Comparison of ENCODE assay signal across 15 cellular contexts in genomic region chr9:134784612-134785305, GRCh38.
"Had no signal": no experiment of that assay in that cellular context is flagged by ENCODE, and none has a peak within 500 bp of the region (broad histone marks: within the 10 kb centered on the region; RNA-seq: fewer than 3 reads in every experiment).

No MANE protein-coding gene starts in this region.

- FAIRE-seq: endometrium had no signal

- H3K27ac Mint-ChIP-seq: activated naive CD4-positive, alpha-beta T cell treated with anti-CD3 and anti-CD28 coated beads, Interleukin-2, amount 10 ng/mL, durations not matched to agents 7 days and 5 days; activated T-helper 2 cell treated with anti-CD3 and anti-CD28 coated beads, Interferon-gamma antibody, Interleukin-2, Interleukin-4, amounts not matched to agents 10 μg/mL and 5 μg/mL and 100 μg/mL, durations not matched to agents 14 hours and 24 hours and 36 hours; memory B cell; stimulated activated naive CD8-positive, alpha-beta T cell treated with anti-CD3 and anti-CD28 coated beads, Interleukin-15, Interleukin-2, amounts not matched to agents 100 ng/mL and 50 ng/mL, for 24 hours had no signal

- H3K9me3 ChIP-seq: adrenal gland, body of pancreas, heart left ventricle had no signal

- ATAC-seq: foreskin keratinocyte had no signal

- H3K4me1 Mint-ChIP-seq: activated naive CD4-positive, alpha-beta T cell treated with anti-CD3 and anti-CD28 coated beads, Interleukin-2, amount 10 ng/mL, durations not matched to agents 7 days and 5 days; memory B cell had no signal

- H3K27ac ChIP-seq: body of pancreas, foreskin keratinocyte had no signal

- H3K9me3 Mint-ChIP-seq: activated naive CD4-positive, alpha-beta T cell treated with anti-CD3 and anti-CD28 coated beads, Interleukin-2, amount 10 ng/mL, durations not matched to agents 7 days and 5 days; activated T-helper 2 cell treated with anti-CD3 and anti-CD28 coated beads, Interferon-gamma antibody, Interleukin-2, Interleukin-4, amounts not matched to agents 10 μg/mL and 5 μg/mL and 100 μg/mL, durations not matched to agents 14 hours and 24 hours and 36 hours; memory B cell; stimulated activated naive CD8-positive, alpha-beta T cell treated with anti-CD3 and anti-CD28 coated beads, Interleukin-15, Interleukin-2, amounts not matched to agents 100 ng/mL and 50 ng/mL, for 24 hours had no signal

- H3K4me3 ChIP-seq: adrenal gland, body of pancreas, heart left ventricle had no signal

- H3K27me3 ChIP-seq: adrenal gland, body of pancreas, foreskin keratinocyte, heart left ventricle had no signal

- H3K4me3 Mint-ChIP-seq: activated naive CD4-positive, alpha-beta T cell treated with anti-CD3 and anti-CD28 coated beads, Interleukin-2, amount 10 ng/mL, durations not matched to agents 7 days and 5 days; memory B cell; stimulated activated naive CD8-positive, alpha-beta T cell treated with anti-CD3 and anti-CD28 coated beads, Interleukin-15, Interleukin-2, amounts not matched to agents 100 ng/mL and 50 ng/mL, for 24 hours had no signal

- H3K36me3 Mint-ChIP-seq: activated naive CD4-positive, alpha-beta T cell treated with anti-CD3 and anti-CD28 coated beads, Interleukin-2, amount 10 ng/mL, durations not matched to agents 7 days and 5 days; memory B cell had no signal

- H3K4me1 ChIP-seq: adrenal gland, body of pancreas, foreskin keratinocyte had no signal

- H3K27me3 Mint-ChIP-seq: activated naive CD4-positive, alpha-beta T cell treated with anti-CD3 and anti-CD28 coated beads, Interleukin-2, amount 10 ng/mL, durations not matched to agents 7 days and 5 days; stimulated activated naive CD8-positive, alpha-beta T cell treated with anti-CD3 and anti-CD28 coated beads, Interleukin-15, Interleukin-2, amounts not matched to agents 100 ng/mL and 50 ng/mL, for 24 hours had no signal

- H3K36me3 ChIP-seq: adrenal gland had no signal

- DNase-seq: activated CD4-positive, alpha-beta T cell treated with anti-CD3 and anti-CD28 coated beads, Interleukin-2, amount 50 U/mL, for 1 hour; activated CD4-positive, CD25-positive, alpha-beta regulatory T cell; activated naive CD4-positive, alpha-beta T cell treated with anti-CD3 and anti-CD28 coated beads, Interleukin-2, amount 10 ng/mL, durations not matched to agents 7 days and 5 days; activated T-cell treated with anti-CD3 and anti-CD28 coated beads for 4 hours; foreskin keratinocyte; islet precursor cell; retina; T-helper 2 cell had no signal
